Comparison of ENCODE assay signal across 16 cellular contexts in the genomic region with DNA sequence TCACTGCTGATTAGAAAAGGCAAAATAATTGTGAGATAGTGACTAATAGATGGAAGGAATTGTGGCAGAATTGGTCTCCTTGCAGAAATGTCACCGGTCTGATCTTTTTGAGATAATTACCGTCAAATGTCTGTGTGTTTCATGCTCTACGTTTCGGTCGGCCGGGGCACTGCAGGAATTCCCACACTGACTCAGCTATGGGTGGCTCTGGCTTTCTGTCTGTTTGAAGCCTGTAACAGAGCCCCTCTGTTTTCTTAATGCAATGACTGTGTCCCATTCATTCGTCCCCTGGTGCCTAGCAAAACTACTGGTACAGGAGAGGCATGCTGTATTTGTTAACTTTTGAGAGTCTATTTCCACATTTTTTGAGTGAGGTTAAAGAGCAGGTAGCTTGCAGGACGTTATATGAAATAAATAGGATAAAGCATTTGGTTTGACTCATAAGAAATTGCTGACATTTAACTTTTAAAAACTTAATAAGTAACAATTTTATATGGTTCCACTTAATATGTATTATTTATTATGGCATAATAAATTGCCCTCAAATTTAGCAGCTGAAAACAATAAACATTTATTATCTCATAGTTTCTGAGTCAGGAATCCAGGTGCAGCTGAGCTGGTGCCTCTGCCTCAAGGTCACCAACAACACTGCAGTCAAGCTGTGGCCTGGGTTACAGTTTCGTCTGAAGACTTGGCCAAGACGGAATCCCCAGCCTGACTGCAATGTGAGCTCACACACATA. TPM values are rescaled to one million over a fixed set of nuclear protein-coding genes. Genes with fewer than 3 reads are reported as not detected.
DNase-seq lines count a peak whose midpoint lies in the region; ATAC-seq and TF ChIP-seq lines count a peak whose summit lies in the region.
"Had no signal": no experiment of that assay in that cellular context is flagged by ENCODE, and none has a peak within 500 bp of the region (broad histone marks: within the 10 kb centered on the region; RNA-seq: fewer than 3 reads in every experiment).

No MANE protein-coding gene starts in this region.

- 0 out of 2 replicates have a peak overlapping the region, but pooled peaks have one; percentile 12 for H2AK5ac ChIP-seq in IMR-90 (ENCODE audit: low read depth, low read length)

- POLR2A ChIA-PET in IMR-90 (lab: Charles Lee; ENCODE audit: unreplicated experiment) = no interaction called here

- TF ChIP-seq CTCF in IMR-90 (conservative IDR thresholded peaks at IDR 0.05; ENCODE audit: low read depth, low read length) (no peak), hepatocyte (IDR thresholded peaks at IDR 0.05; ENCODE audit: poor library complexity) (no peak), testis (IDR thresholded peaks at IDR 0.05) (no peak)

- intact Hi-C loops in IMR-90 (cut with micrococcal nuclease) (no loop called here), testis (cut with DNase I; ENCODE audit: low total_unique reads) (no loop called here)

- CTCF ChIA-PET in IMR-90 (lab: Yijun Ruan, JAX) = no interaction called here

- no peak overlapping the region for H2AK9ac ChIP-seq in IMR-90 (replicated peaks; ENCODE audit: low read depth, low read length, poor library complexity)

- no peak overlapping the region for H3K18ac ChIP-seq in IMR-90 (ENCODE audit: low read depth, low read length)

- no peak for TF ChIP-seq RAD21 in IMR-90 (IDR thresholded peaks at IDR 0.05; ENCODE audit: low read length)

- H3K9me3 ChIP-seq in IMR-90 (ENCODE audit: control insufficient read depth, insufficient read depth, low read length) = no peaks in the 10 kb centered on the region; the same call in 1 of the 2 replicates
- H3K9me3 ChIP-seq in hepatocyte (ENCODE audit: low read depth) = no peaks in the 10 kb centered on the region
- H3K9me3 ChIP-seq in testis = no peaks in the 10 kb centered on the region

- no peaks in the 10 kb centered on the region for H4K20me1 ChIP-seq in IMR-90 (ENCODE audit: insufficient read depth, low read length)
- no peaks in the 10 kb centered on the region for H4K20me1 ChIP-seq in hepatocyte (ENCODE audit: insufficient read depth, poor library complexity, severe bottlenecking)

- H3K27ac ChIP-seq in IMR-90 (ENCODE audit: insufficient read depth, low read length) = no peak overlapping the region
- peak overlapping the region; percentile 77 for H3K27ac ChIP-seq in hepatocyte
- H3K27ac ChIP-seq in testis = no peak overlapping the region

- H3K4me1 ChIP-seq in IMR-90 (ENCODE audit: control insufficient read depth, insufficient read depth, low read length) (peaks cover 9% of the 10 kb centered on the region), hepatocyte (ENCODE audit: insufficient read depth) (peaks cover 3% of the 10 kb centered on the region), testis (peaks cover 3% of the 10 kb centered on the region)

- no peaks in the 10 kb centered on the region; the same call in none of the 2 replicates for H3K27me3 ChIP-seq in IMR-90 (ENCODE audit: control insufficient read depth, insufficient read depth, low read length)
- H3K27me3 ChIP-seq in hepatocyte = no peaks in the 10 kb centered on the region
- no peaks in the 10 kb centered on the region for H3K27me3 ChIP-seq in testis

- no peaks in the 10 kb centered on the region for H3K9me2 ChIP-seq in hepatocyte (replicated peaks; ENCODE audit: insufficient read depth)

- ATAC-seq in IMR-90 (ENCODE audit: low read depth) (no peak), HG03097 (IDR thresholded peaks at IDR 0.05; ENCODE audit: low FRiP score, unreplicated experiment) (no peak)

- dilution Hi-C loops in IMR-90 (cut with HindIII; ENCODE audit: low sequenced_read_pairs, unreplicated experiment) = no loop called here

- H2BK15ac ChIP-seq in IMR-90 (ENCODE audit: low read depth, low read length) = no peak overlapping the region

- no peak for DNase-seq in IMR-90
- DNase-seq in astrocyte of the hippocampus (ENCODE audit: low read depth, low spot score) = peak; percentile 41
- DNase-seq in hepatocyte (ENCODE audit: low spot score) = peak; percentile 32
- peak; percentile 68 for DNase-seq in pons (ENCODE audit: low spot score)
- no peak for DNase-seq in NCI-H510A treated with DMSO at 0.1 percent for 48 hours (lab: John Stamatoyannopoulos, UW)
- DNase-seq in testis = no peak
- DNase-seq in D341Med (ENCODE audit: low spot score) = no peak
- DNase-seq: COR-L47, DMS153, GOT3, Kasumi-1, NCI-H1105, NCI-H1694, NCI-H524 treated with DMSO at 0.1 percent for 48 hours, SIG-M5 had no signal

- TF ChIP-seq POLR2A in IMR-90 (IDR thresholded peaks at IDR 0.05; ENCODE audit: low read depth, low read length) (no peak), testis (IDR thresholded peaks at IDR 0.05) (no peak)

- no peak overlapping the region for H3K4ac ChIP-seq in IMR-90 (ENCODE audit: low read depth, low read length)

- H3K4me2 ChIP-seq in IMR-90 (ENCODE audit: low read depth, low read length) (no peak overlapping the region), hepatocyte (no peak overlapping the region)

- H3K36me3 ChIP-seq in IMR-90 (ENCODE audit: control insufficient read depth, insufficient read depth, low read length) (no peaks in the 10 kb centered on the region), hepatocyte (replicated peaks; ENCODE audit: insufficient read depth, low read depth) (no peaks in the 10 kb centered on the region), testis (ENCODE audit: low read depth, missing control alignments) (no peaks in the 10 kb centered on the region)

- in situ Hi-C loops in IMR-90 (cut with MboI; ENCODE audit: low sequenced_read_pairs) = no loop called here

- no peaks in the 10 kb centered on the region for H3K79me1 ChIP-seq in IMR-90 (ENCODE audit: low read depth in 1 of 2, low read length in 2 of 2)

- 83% methylated on average over 7 of the region's 10 CpGs; no CpG with 5 or more reads in 1 of the 2 experiments for whole genome bisulfite sequencing in IMR-90 (ENCODE audit: extremely low coverage in 2 of 2, insufficient read length in 1 of 2), 2 experiments
- WGBS in hepatocyte (ENCODE audit: low lambda C conversion rate, missing lambda C conversion rate) = 78% methylated on average over 10 of the region's 10 CpGs
- WGBS in testis, 2 donors = 65 to 84% methylated on average over 10 of the region's 10 CpGs

- H2BK20ac ChIP-seq in IMR-90 (ENCODE audit: low read depth, low read length) = no peak overlapping the region

- H2AFZ ChIP-seq in IMR-90 (replicated peaks; ENCODE audit: low read length, poor library complexity) (no peak overlapping the region), hepatocyte (no peak overlapping the region)

- no peak overlapping the region for H2BK120ac ChIP-seq in IMR-90 (ENCODE audit: low read depth, low read length)

- H4K5ac ChIP-seq in IMR-90 (ENCODE audit: low read depth, low read length) = no peak overlapping the region

- no peaks in the 10 kb centered on the region for H3K79me2 ChIP-seq in hepatocyte

- no TSS peak for BruUV-seq in IMR-90 (replicated peaks; lab: Mats Ljungman, UMichigan)

- H3K14ac ChIP-seq in IMR-90 (replicated peaks; ENCODE audit: low read depth, low read length) = no peak overlapping the region

- H4K8ac ChIP-seq in IMR-90 (ENCODE audit: low read depth in 2 of 2, low read length in 2 of 2) = no peak overlapping the region

- H3K9ac ChIP-seq in IMR-90 (ENCODE audit: low read depth, low read length) = no peak overlapping the region

- H3K9me1 ChIP-seq in IMR-90 (ENCODE audit: insufficient read depth, low read length) = no peaks in the 10 kb centered on the region

- H2BK5ac ChIP-seq in IMR-90 (ENCODE audit: low read depth, low read length, poor library complexity, severe bottlenecking) = no peak overlapping the region

- no peak overlapping the region for H3K56ac ChIP-seq in IMR-90 (ENCODE audit: extremely low read depth, insufficient read depth, low read length)

- H4K91ac ChIP-seq in IMR-90 (ENCODE audit: insufficient read depth, low read depth, low read length) = no peak overlapping the region

- H3K4me3 ChIP-seq in IMR-90 (ENCODE audit: insufficient read depth, low read depth, low read length) (no peak overlapping the region), hepatocyte (no peak overlapping the region), testis (no peak overlapping the region)

- no peak overlapping the region for H3K23ac ChIP-seq in IMR-90 (ENCODE audit: low read depth, low read length)

TF ChIP-seq in IMR-90, 13 proteins besides CTCF, POLR2A, EP300 and RAD21:
- TF ChIP-seq MAFK (IDR thresholded peaks at IDR 0.05; ENCODE audit: low read depth, low read length) = peak; percentile 65
- no peak for TF ChIP-seq RCOR1 (IDR thresholded peaks at IDR 0.05; ENCODE audit: insufficient replicate concordance, low read length)
- no peak for TF ChIP-seq SMC3 (IDR thresholded peaks at IDR 0.05; ENCODE audit: low read depth, low read length)
- TF ChIP-seq CEBPB (IDR thresholded peaks at IDR 0.05; ENCODE audit: low read depth, low read length) = no peak
- TF ChIP-seq, protein P1, sequence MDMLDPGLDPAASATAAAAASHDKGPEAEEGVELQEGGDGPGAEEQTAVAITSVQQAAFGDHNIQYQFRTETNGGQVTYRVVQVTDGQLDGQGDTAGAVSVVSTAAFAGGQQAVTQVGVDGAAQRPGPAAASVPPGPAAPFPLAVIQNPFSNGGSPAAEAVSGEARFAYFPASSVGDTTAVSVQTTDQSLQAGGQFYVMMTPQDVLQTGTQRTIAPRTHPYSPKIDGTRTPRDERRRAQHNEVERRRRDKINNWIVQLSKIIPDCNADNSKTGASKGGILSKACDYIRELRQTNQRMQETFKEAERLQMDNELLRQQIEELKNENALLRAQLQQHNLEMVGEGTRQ (IDR thresholded peaks at IDR 0.05; ENCODE audit: low read depth, low read length) = no peak
- TF ChIP-seq NFE2L2 (IDR thresholded peaks at IDR 0.05; ENCODE audit: low read depth, low read length) = no peak

RNA-seq across cellular contexts. Expression of gene CTBP2, which starts 53.3 kb away (rescaled TPM):
- total RNA-seq in IMR-90 (2012; rRNA removed) = 74.2 and 81.0 TPM in 2 replicates
- polyA plus RNA-seq in IMR-90 (2012; rRNA removed) = 80.2 and 86.6 TPM in 2 replicates
- 63.0 and 104 TPM in 2 replicates for polyA plus RNA-seq in IMR-90 (2012; cell fraction: cytosol; rRNA removed)
- polyA plus RNA-seq in IMR-90 (2012; cell fraction: nucleus; rRNA removed; ENCODE audit: low replicate concordance) = 167 and 220 TPM in 2 replicates
- total RNA-seq in hepatocyte = 61.3 and 61.5 TPM in 2 replicates
- 81.0 and 85.3 TPM in 2 replicates for polyA plus RNA-seq in hepatocyte
- 10 to 100 TPM; 44.7 to 79.5 TPM for total RNA-seq in testis
- 52.4 TPM for polyA plus RNA-seq in testis (ENCODE audit: insufficient read depth, low read depth, low replicate concordance)

Comparison
In these comparisons a context has a peak if more than half of its experiments do, and no peak if none do; other contexts are left out.
1. DNase-seq: peak in astrocyte of the hippocampus (single experiment), hepatocyte (single experiment) and pons (single experiment); none in IMR-90 (single experiment), NCI-H510A treated with DMSO at 0.1 percent for 48 hours (single experiment), testis (single experiment) and D341Med (single experiment).